Comparison of ENCODE assay signal across 18 cellular contexts in genomic region chr21:35298757-35299156, GRCh38.
DNase-seq lines count a peak whose midpoint lies in the region.
"Had no signal": no experiment of that assay in that cellular context is flagged by ENCODE, and none has a peak within 500 bp of the region (broad histone marks: within the 10 kb centered on the region; RNA-seq: fewer than 3 reads in every experiment).

No MANE protein-coding gene starts in this region.

- peak; percentile 29 for DNase-seq in NCI-H82 (lab: John Stamatoyannopoulos, UW)
- no peak for DNase-seq in NCI-H82 treated with DMSO at 0.1 percent for 48 hours (lab: John Stamatoyannopoulos, UW; ENCODE audit: unreplicated experiment)
- peak; percentile 24 for DNase-seq in OCI-M1 (lab: John Stamatoyannopoulos, UW)
- DNase-seq in kidney tubule cell (ENCODE audit: low spot score) = peak; percentile 6
- no peak for DNase-seq in stimulated activated CD4-positive, alpha-beta T cell treated with anti-CD3 and anti-CD28 coated beads, Interleukin-15, amount 100 ng/mL, for 24 hours
- no peak for DNase-seq in NCI-H526 (lab: John Stamatoyannopoulos, UW)
- no peak for DNase-seq in stimulated activated CD4-positive, alpha-beta T cell treated with anti-CD3 and anti-CD28 coated beads, Interleukin-2, amount 100 ng/mL, for 48 hours
- DNase-seq: 8988T, DMS53, EL, KBM-7, MM.1S, NCI-H1694, NCI-H2081, NCI-H2171, NCI-H345, RPMI8226, SHP77 had no signal

Comparison
In these comparisons a context has a peak if more than half of its experiments do, and no peak if none do; other contexts are left out.
1. DNase-seq: peak in NCI-H82 (single experiment), OCI-M1 (single experiment) and kidney tubule cell (single experiment); none in NCI-H82 treated with DMSO at 0.1 percent for 48 hours (single experiment), stimulated activated CD4-positive, alpha-beta T cell treated with anti-CD3 and anti-CD28 coated beads, Interleukin-15, amount 100 ng/mL, for 24 hours (single experiment), NCI-H526 (0 of 2) and stimulated activated CD4-positive, alpha-beta T cell treated with anti-CD3 and anti-CD28 coated beads, Interleukin-2, amount 100 ng/mL, for 48 hours (0 of 2).